Comparison of ENCODE assay signal across 17 cellular contexts in genomic region chr2:50402654-50402960, GRCh38.
DNase-seq lines count a peak whose midpoint lies in the region; ATAC-seq and TF ChIP-seq lines count a peak whose summit lies in the region.
"Had no signal": no experiment of that assay in that cellular context is flagged by ENCODE, and none has a peak within 500 bp of the region (broad histone marks: within the 10 kb centered on the region; RNA-seq: fewer than 3 reads in every experiment).

No MANE protein-coding gene starts in this region.

- TF ChIP-seq EP300 in neural cell (conservative IDR thresholded peaks at IDR 0.05; ENCODE audit: poor library complexity, severe bottlenecking) = no peak

- no peaks in the 10 kb centered on the region for H3K36me3 ChIP-seq in neural cell (ENCODE audit: insufficient read depth, low read length)
- H3K36me3 ChIP-seq: BLaER1, spleen had no signal

- H3F3A ChIP-seq in neural cell (ENCODE audit: insufficient read depth, low read length, poor library complexity, severe bottlenecking) = no peaks in the 10 kb centered on the region

- no peaks in the 10 kb centered on the region for H3K27me3 ChIP-seq in neural cell (ENCODE audit: insufficient read depth, low read depth, low read length)
- H3K27me3 ChIP-seq: BLaER1 had no signal

- peak; percentile 21 for ATAC-seq in GM18867 (IDR thresholded peaks at IDR 0.05; ENCODE audit: unreplicated experiment)
- peak; percentile 14 for ATAC-seq in GM21529 (IDR thresholded peaks at IDR 0.05; ENCODE audit: unreplicated experiment)
- peak; percentile 26 for ATAC-seq in HG03354 (IDR thresholded peaks at IDR 0.05; ENCODE audit: poor library complexity, severe bottlenecking, unreplicated experiment)
- ATAC-seq: activated CD8-positive, alpha-beta memory T cell treated with anti-CD3 and anti-CD28 coated beads, Interleukin-2, amount 10 ng/mL, durations not matched to agents 7 days and 5 days; left colon; stimulated activated naive CD8-positive, alpha-beta T cell treated with anti-CD3 and anti-CD28 coated beads, Interleukin-15, Interleukin-2, amounts not matched to agents 100 U/mL and 50 U/mL, for 24 hours; T-cell had no signal

- no peaks in the 10 kb centered on the region for H3K79me2 ChIP-seq in neural cell (replicated peaks; ENCODE audit: insufficient read depth, low read length)

- DNase-seq in HuH-7.5 (ENCODE audit: low spot score) (no peak), AML-193 (lab: John Stamatoyannopoulos, UW) (no peak), HuH-7 (ENCODE audit: low spot score) (no peak), SW 1271 (lab: John Stamatoyannopoulos, UW) (no peak)
- DNase-seq: activated naive CD4-positive, alpha-beta T cell; DMS79; GOT3; spleen had no signal

- H3K27ac ChIP-seq in neural cell (ENCODE audit: low read length) = no peak overlapping the region
- H3K27ac ChIP-seq: BLaER1, spleen had no signal

- no peak overlapping the region for H3K4me3 ChIP-seq in neural cell (ENCODE audit: low read length)
- H3K4me3 ChIP-seq: BLaER1, spleen had no signal

- H3K9me3 ChIP-seq in neural cell (ENCODE audit: low read length) = no peaks in the 10 kb centered on the region
- H3K9me3 ChIP-seq: BLaER1, spleen had no signal

- H3K4me2 ChIP-seq in neural cell (ENCODE audit: low read length) = no peak overlapping the region
- H3K4me2 ChIP-seq: BLaER1 had no signal

- no peak overlapping the region for H3K9ac ChIP-seq in neural cell (ENCODE audit: low read length)
- H3K9ac ChIP-seq: BLaER1 had no signal

- no peaks in the 10 kb centered on the region for H3K9me2 ChIP-seq in neural cell (ENCODE audit: insufficient read depth, low read length)

- peak; percentile 7 for TF ChIP-seq CTCF in neural cell (IDR thresholded peaks at IDR 0.05; ENCODE audit: poor library complexity, severe bottlenecking)

- TF ChIP-seq RAD21 in neural cell (conservative IDR thresholded peaks at IDR 0.05) = no peak

- H2AFZ ChIP-seq in neural cell (ENCODE audit: low read depth, low read length) = no peak overlapping the region

- H4K20me1 ChIP-seq in neural cell (ENCODE audit: insufficient read depth) = no peaks in the 10 kb centered on the region
- H4K20me1 ChIP-seq: BLaER1 had no signal

TF ChIP-seq in neural cell, 6 proteins besides CTCF, POLR2A, EP300 and RAD21:
- TF ChIP-seq POLR2AphosphoS5 (IDR thresholded peaks at IDR 0.05) (no peak), MXI1 (conservative IDR thresholded peaks at IDR 0.05; ENCODE audit: poor library complexity, severe bottlenecking) (no peak), TAF1 (IDR thresholded peaks at IDR 0.05; ENCODE audit: low read depth) (no peak), EZH2 (IDR thresholded peaks at IDR 0.05; ENCODE audit: borderline replicate concordance, insufficient read depth, low read length, poor library complexity, severe bottlenecking) (no peak), SMC3 (conservative IDR thresholded peaks at IDR 0.05; ENCODE audit: poor library complexity) (no peak)
- TF ChIP-seq, protein P1, sequence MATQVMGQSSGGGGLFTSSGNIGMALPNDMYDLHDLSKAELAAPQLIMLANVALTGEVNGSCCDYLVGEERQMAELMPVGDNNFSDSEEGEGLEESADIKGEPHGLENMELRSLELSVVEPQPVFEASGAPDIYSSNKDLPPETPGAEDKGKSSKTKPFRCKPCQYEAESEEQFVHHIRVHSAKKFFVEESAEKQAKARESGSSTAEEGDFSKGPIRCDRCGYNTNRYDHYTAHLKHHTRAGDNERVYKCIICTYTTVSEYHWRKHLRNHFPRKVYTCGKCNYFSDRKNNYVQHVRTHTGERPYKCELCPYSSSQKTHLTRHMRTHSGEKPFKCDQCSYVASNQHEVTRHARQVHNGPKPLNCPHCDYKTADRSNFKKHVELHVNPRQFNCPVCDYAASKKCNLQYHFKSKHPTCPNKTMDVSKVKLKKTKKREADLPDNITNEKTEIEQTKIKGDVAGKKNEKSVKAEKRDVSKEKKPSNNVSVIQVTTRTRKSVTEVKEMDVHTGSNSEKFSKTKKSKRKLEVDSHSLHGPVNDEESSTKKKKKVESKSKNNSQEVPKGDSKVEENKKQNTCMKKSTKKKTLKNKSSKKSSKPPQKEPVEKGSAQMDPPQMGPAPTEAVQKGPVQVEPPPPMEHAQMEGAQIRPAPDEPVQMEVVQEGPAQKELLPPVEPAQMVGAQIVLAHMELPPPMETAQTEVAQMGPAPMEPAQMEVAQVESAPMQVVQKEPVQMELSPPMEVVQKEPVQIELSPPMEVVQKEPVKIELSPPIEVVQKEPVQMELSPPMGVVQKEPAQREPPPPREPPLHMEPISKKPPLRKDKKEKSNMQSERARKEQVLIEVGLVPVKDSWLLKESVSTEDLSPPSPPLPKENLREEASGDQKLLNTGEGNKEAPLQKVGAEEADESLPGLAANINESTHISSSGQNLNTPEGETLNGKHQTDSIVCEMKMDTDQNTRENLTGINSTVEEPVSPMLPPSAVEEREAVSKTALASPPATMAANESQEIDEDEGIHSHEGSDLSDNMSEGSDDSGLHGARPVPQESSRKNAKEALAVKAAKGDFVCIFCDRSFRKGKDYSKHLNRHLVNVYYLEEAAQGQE (IDR thresholded peaks at IDR 0.05; ENCODE audit: borderline replicate concordance) = no peak
